ENCODE assay signal across 12 cellular contexts in the genomic region with DNA sequence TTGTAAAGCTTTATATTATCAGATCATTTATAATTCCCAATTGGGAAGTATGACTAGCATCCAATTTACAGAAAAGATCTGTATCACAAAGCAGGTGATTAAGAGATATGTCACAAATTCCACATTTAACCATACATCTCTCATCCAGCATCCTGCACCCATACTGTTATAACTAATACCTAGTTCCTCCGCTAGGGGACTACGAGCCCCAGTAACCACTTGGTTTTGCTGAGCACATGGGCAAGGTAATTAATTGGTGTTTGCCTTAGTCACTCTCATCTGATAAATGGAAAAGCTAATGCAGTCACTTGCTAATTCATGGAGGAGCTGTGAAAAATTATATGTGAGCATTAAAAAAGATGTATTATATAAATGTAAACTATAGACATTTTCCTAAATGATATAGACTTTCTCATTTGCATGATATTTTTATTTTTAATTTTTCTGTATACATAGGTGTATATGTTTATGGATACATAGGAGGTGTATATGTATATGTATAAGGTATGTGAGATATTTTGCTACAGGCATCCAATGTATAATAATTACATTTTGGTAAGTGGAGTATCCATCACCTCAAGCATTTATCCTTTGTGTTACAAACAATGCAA.
A peak's percentile ranks its signal among the peaks of the same experiment; 100 is the strongest.
DNase-seq lines count a peak whose midpoint lies in the region; ATAC-seq, FAIRE-seq and TF ChIP-seq lines count a peak whose summit lies in the region.
"Had no signal": no experiment of that assay in that cellular context is flagged by ENCODE, and none has a peak within 500 bp of the region (broad histone marks: within the 10 kb centered on the region; RNA-seq: fewer than 3 reads in every experiment).

No MANE protein-coding gene starts in this region.

- intact Hi-C loops in vagina (cut with DNase I) = no loop called here

- H3K36me3 Mint-ChIP-seq in astrocyte (ENCODE audit: low read depth, unreplicated experiment) = no peaks in the 10 kb centered on the region
- H3K36me3 Mint-ChIP-seq in osteocyte (ENCODE audit: unreplicated experiment) = no peaks in the 10 kb centered on the region

- H3K9me3 Mint-ChIP-seq in astrocyte (ENCODE audit: unreplicated experiment) (peaks cover 4% of the 10 kb centered on the region), osteocyte (ENCODE audit: unreplicated experiment) (peaks cover 7% of the 10 kb centered on the region)

- ATAC-seq in HG03060 (IDR thresholded peaks at IDR 0.05; ENCODE audit: low read depth, unreplicated experiment) = peak; percentile 49

- no peaks in the 10 kb centered on the region for H3K79me2 ChIP-seq in astrocyte (ENCODE audit: insufficient read depth, low read length)

- peak; percentile 13 to 14 for DNase-seq in NCI-H526 (lab: John Stamatoyannopoulos, UW)
- no peak for DNase-seq in NCI-H526 treated with DMSO at 0.1 percent for 48 hours (lab: John Stamatoyannopoulos, UW)
- DNase-seq in astrocyte (ENCODE audit: low read depth) = no peak
- DNase-seq in osteocyte (ENCODE audit: extremely low spot score, unreplicated experiment) = no peak
- DNase-seq in medulla oblongata (ENCODE audit: extremely low spot score) = no peak
- DNase-seq in vagina (ENCODE audit: extremely low spot score in 2 of 2) = no peak
- no peak for DNase-seq in urothelium cell line (ENCODE audit: low spot score)
- DNase-seq: ACHN; activated naive CD4-positive, alpha-beta T cell; esophagus squamous epithelium; KBM-7 had no signal

- H2AFZ ChIP-seq in astrocyte (ENCODE audit: low read depth, low read length) = no peak overlapping the region

- no peak overlapping the region for H3K4me3 Mint-ChIP-seq in astrocyte (ENCODE audit: unreplicated experiment)
- H3K4me3 Mint-ChIP-seq in osteocyte (ENCODE audit: unreplicated experiment) = no peak overlapping the region

- H3K27ac Mint-ChIP-seq in astrocyte (ENCODE audit: unreplicated experiment) (no peak overlapping the region), osteocyte (ENCODE audit: unreplicated experiment) (no peak overlapping the region)

- no peak overlapping the region for H3K4me2 ChIP-seq in astrocyte (ENCODE audit: low read length)

- no peaks in the 10 kb centered on the region for H3K36me3 ChIP-seq in astrocyte (ENCODE audit: insufficient read depth, low read length)
- H3K36me3 ChIP-seq in vagina = no peaks in the 10 kb centered on the region
- H3K36me3 ChIP-seq: esophagus squamous epithelium had no signal

- H3K9me3 ChIP-seq in astrocyte (ENCODE audit: insufficient read depth, low read depth, low read length) = no peaks in the 10 kb centered on the region
- no peaks in the 10 kb centered on the region for H3K9me3 ChIP-seq in vagina

- H3K4me1 Mint-ChIP-seq in astrocyte (ENCODE audit: low read depth, unreplicated experiment) = no peaks in the 10 kb centered on the region
- H3K4me1 Mint-ChIP-seq in osteocyte (ENCODE audit: unreplicated experiment) = no peaks in the 10 kb centered on the region

- H3K4me1 ChIP-seq in astrocyte (ENCODE audit: insufficient read depth, low read length) (no peaks in the 10 kb centered on the region), vagina (no peaks in the 10 kb centered on the region)
- H3K4me1 ChIP-seq: esophagus squamous epithelium had no signal

- H3K27ac ChIP-seq in astrocyte (ENCODE audit: low read depth, low read length) (no peak overlapping the region), vagina (no peak overlapping the region)
- H3K27ac ChIP-seq: esophagus squamous epithelium had no signal

- TF ChIP-seq POLR2A in vagina (IDR thresholded peaks at IDR 0.05) = no peak

- no peak overlapping the region for H3K9ac ChIP-seq in astrocyte (ENCODE audit: low read length)

- FAIRE-seq in astrocyte (lab: Jason Lieb, UNC) (no peak), urothelium cell line (lab: Jason Lieb, UNC) (no peak)

- H3K27me3 Mint-ChIP-seq in astrocyte (ENCODE audit: low read depth, unreplicated experiment) = no peaks in the 10 kb centered on the region
- peaks cover 14% of the 10 kb centered on the region for H3K27me3 Mint-ChIP-seq in osteocyte (ENCODE audit: unreplicated experiment)

- H3K27me3 ChIP-seq in astrocyte (ENCODE audit: insufficient read depth, low read length) (no peaks in the 10 kb centered on the region), vagina (no peaks in the 10 kb centered on the region)
- H3K27me3 ChIP-seq: esophagus squamous epithelium had no signal

- H3K4me3 ChIP-seq in astrocyte (ENCODE audit: insufficient read depth, low read depth, low read length) (no peak overlapping the region), vagina (no peak overlapping the region)
- H3K4me3 ChIP-seq: esophagus squamous epithelium had no signal

- no peaks in the 10 kb centered on the region for H4K20me1 ChIP-seq in astrocyte (ENCODE audit: insufficient read depth, low read length)

- TF ChIP-seq CTCF in astrocyte (IDR thresholded peaks at IDR 0.05; ENCODE audit: insufficient read depth, low read depth, low read length) (peak; percentile 32), osteocyte (IDR thresholded peaks at IDR 0.05) (peak; percentile 57), vagina (IDR thresholded peaks at IDR 0.05) (no peak)

Comparison
In these comparisons a context has a peak if more than half of its experiments do, and no peak if none do; other contexts are left out.
1. DNase-seq: peak in NCI-H526 (2 of 2); none in NCI-H526 treated with DMSO at 0.1 percent for 48 hours (single experiment), astrocyte (single experiment), osteocyte (single experiment), medulla oblongata (single experiment), vagina (0 of 2) and urothelium cell line (single experiment).
2. CTCF ChIP-seq: peak in astrocyte (single experiment) and osteocyte (single experiment); none in vagina (0 of 3).